Comparison of ENCODE assay signal across 17 cellular contexts in genomic region chr5:93850311-93850710, GRCh38.
"Had no signal": no experiment of that assay in that cellular context is flagged by ENCODE, and none has a peak within 500 bp of the region (broad histone marks: within the 10 kb centered on the region; RNA-seq: fewer than 3 reads in every experiment).

No MANE protein-coding gene starts in this region.

- H3K27me3 ChIP-seq: body of pancreas, dorsolateral prefrontal cortex, foreskin keratinocyte, thyroid gland had no signal

- H3K9me3 ChIP-seq: body of pancreas, thyroid gland had no signal

- H3K27ac ChIP-seq: body of pancreas, dorsolateral prefrontal cortex, foreskin keratinocyte, thyroid gland had no signal

- H3K36me3 ChIP-seq: thyroid gland had no signal

- DNase-seq: activated CD4-positive, alpha-beta T cell treated with anti-CD3 and anti-CD28 coated beads, Interleukin-2, amount 10 ng/mL, durations not matched to agents 7 days and 5 days; activated CD8-positive, alpha-beta memory T cell treated with anti-CD3 and anti-CD28 coated beads, Interleukin-2, amount 50 U/mL, for 4 hours; activated naive CD4-positive, alpha-beta T cell treated with anti-CD3 and anti-CD28 coated beads for 36 hours; activated T-cell treated with anti-CD3 and anti-CD28 coated beads, Interleukin-2, amount 50 U/mL, for 4 hours; body of pancreas; caudate nucleus; dorsolateral prefrontal cortex; foreskin keratinocyte; kidney; nucleus accumbens; posterior cingulate gyrus; retina; stimulated activated CD4-positive, alpha-beta T cell treated with anti-CD3 and anti-CD28 coated beads, Interleukin-1b, Interleukin-23, amount 100 ng/mL, for 48 hours; stimulated activated naive CD4-positive, alpha-beta T cell treated with Interleukin-2 at 50 U/mL for 16 hours; thyroid gland had no signal

- H3K4me1 ChIP-seq: body of pancreas, foreskin keratinocyte, thyroid gland had no signal

- ATAC-seq: activated T-cell treated with anti-CD3 and anti-CD28 coated beads, Interleukin-2, amount 50 U/mL, for 4 hours; body of pancreas; foreskin keratinocyte; left lobe of liver had no signal

- H3K4me3 ChIP-seq: body of pancreas, dorsolateral prefrontal cortex, lung, thyroid gland had no signal
